Comparison of ENCODE assay signal across 8 cellular contexts in genomic region chr10:62268399-62269076, GRCh38. TPM values are rescaled to one million over a fixed set of nuclear protein-coding genes. Genes with fewer than 3 reads are reported as not detected.
DNase-seq lines count a peak whose midpoint lies in the region; ATAC-seq and TF ChIP-seq lines count a peak whose summit lies in the region.

Gene RTKN2 (minus strand): TSS chr10:62268844. CDS start chr10:62268610, 234 bp downstream.

- H3K79me2 ChIP-seq in neural cell (replicated peaks; ENCODE audit: insufficient read depth, low read length) = peaks cover 39% of the 10 kb centered on the region

- TF ChIP-seq RAD21 in Ishikawa (IDR thresholded peaks at IDR 0.05; ENCODE audit: low read depth) = no peak; the same call in 1 of the 2 replicates
- peak; percentile 28 for TF ChIP-seq RAD21 in neural cell (conservative IDR thresholded peaks at IDR 0.05)

- TF ChIP-seq EP300 in Ishikawa (IDR thresholded peaks at IDR 0.05; ENCODE audit: borderline replicate concordance) (0 out of 2 replicates have a peak, but pooled peaks have one; percentile 19), neural cell (conservative IDR thresholded peaks at IDR 0.05; ENCODE audit: poor library complexity, severe bottlenecking) (no peak)

- H3K27me3 Mint-ChIP-seq in stimulated activated naive CD8-positive, alpha-beta T cell treated with anti-CD3 and anti-CD28 coated beads, Interleukin-15, amount 100 ng/mL, for 72 hours = peaks cover 47% of the 10 kb centered on the region

- no peaks in the 10 kb centered on the region for H3K27me3 ChIP-seq in neural cell (ENCODE audit: insufficient read depth, low read depth, low read length)

- no peaks in the 10 kb centered on the region for H3K9me3 ChIP-seq in neural cell (ENCODE audit: low read length)

- peaks cover 15% of the 10 kb centered on the region for H3K4me1 Mint-ChIP-seq in stimulated activated naive CD8-positive, alpha-beta T cell treated with anti-CD3 and anti-CD28 coated beads, Interleukin-15, amount 100 ng/mL, for 72 hours

- H3K9me2 ChIP-seq in neural cell (ENCODE audit: insufficient read depth, low read length) = no peaks in the 10 kb centered on the region

- H3K4me3 Mint-ChIP-seq in stimulated activated naive CD8-positive, alpha-beta T cell treated with anti-CD3 and anti-CD28 coated beads, Interleukin-15, amount 100 ng/mL, for 72 hours = peak within 1 kb of the TSS; percentile 67 to 77

- no peaks in the 10 kb centered on the region for H3K9me3 Mint-ChIP-seq in stimulated activated naive CD8-positive, alpha-beta T cell treated with anti-CD3 and anti-CD28 coated beads, Interleukin-15, amount 100 ng/mL, for 72 hours

- TF ChIP-seq CTCF in foreskin fibroblast (IDR thresholded peaks at IDR 0.05; ENCODE audit: low read depth, low read length) = no peak
- TF ChIP-seq CTCF in neural cell (IDR thresholded peaks at IDR 0.05; ENCODE audit: poor library complexity, severe bottlenecking) = peak; percentile 25

- peak within 1 kb of the TSS; percentile 46 for H3K27ac ChIP-seq in neural cell (ENCODE audit: low read length)

- H2AFZ ChIP-seq in neural cell (ENCODE audit: low read depth, low read length) = peak within 1 kb of the TSS; percentile 84

- H3K4me3 ChIP-seq in foreskin fibroblast (ENCODE audit: low read depth in 1 of 2, low read length in 2 of 2) (peak within 1 kb of the TSS; percentile 64 to 90), neural cell (ENCODE audit: low read length) (peak within 1 kb of the TSS; percentile 84)

- peak; percentile 68 for ATAC-seq in GM21515 (IDR thresholded peaks at IDR 0.05; ENCODE audit: unreplicated experiment)
- ATAC-seq in stimulated activated naive CD8-positive, alpha-beta T cell treated with anti-CD3 and anti-CD28 coated beads, Interleukin-15, amount 100 ng/mL, for 72 hours = peak; percentile 92

- peak within 1 kb of the TSS; percentile 72 for H3K9ac ChIP-seq in neural cell (ENCODE audit: low read length)

- peak within 1 kb of the TSS; percentile 76 for H3K4me2 ChIP-seq in neural cell (ENCODE audit: low read length)

- H3K27ac Mint-ChIP-seq in stimulated activated naive CD8-positive, alpha-beta T cell treated with anti-CD3 and anti-CD28 coated beads, Interleukin-15, amount 100 ng/mL, for 72 hours = peak within 1 kb of the TSS in 1 of 2 donors; percentile 54

- no peaks in the 10 kb centered on the region for H3F3A ChIP-seq in neural cell (ENCODE audit: insufficient read depth, low read length, poor library complexity, severe bottlenecking)

- DNase-seq in COR-L47 (lab: John Stamatoyannopoulos, UW) (peak; percentile 97), RPMI7951 (ENCODE audit: low read depth) (peak; percentile 80), activated gamma-delta T cell (lab: John Stamatoyannopoulos, UW) (peak; percentile 41), foreskin fibroblast (peak; percentile 59 to 85)
- peak; percentile 67 to 78 for DNase-seq in stimulated activated naive CD8-positive, alpha-beta T cell treated with anti-CD3 and anti-CD28 coated beads, Interleukin-15, amount 100 ng/mL, for 72 hours

- no peaks in the 10 kb centered on the region for H4K20me1 ChIP-seq in neural cell (ENCODE audit: insufficient read depth)

- H3K36me3 ChIP-seq in neural cell (ENCODE audit: insufficient read depth, low read length) = no peaks in the 10 kb centered on the region

TF ChIP-seq in Ishikawa, 13 proteins besides CTCF, POLR2A, EP300 and RAD21:
- peak; percentile 60; the same call in 1 of the 2 replicates for TF ChIP-seq MAX (IDR thresholded peaks at IDR 0.05)
- no peak for TF ChIP-seq REST (IDR thresholded peaks at IDR 0.05; ENCODE audit: low read depth)
- TF ChIP-seq TAF1 (IDR thresholded peaks at IDR 0.05; ENCODE audit: low read depth) = peak; percentile 68; the same call in 1 of the 2 replicates
- TF ChIP-seq TCF12 (IDR thresholded peaks at IDR 0.05; ENCODE audit: low read depth) = peak; percentile 60; the same call in 1 of the 2 replicates
- TF ChIP-seq EGR1 (IDR thresholded peaks at IDR 0.05) = peak; percentile 22; the same call in 1 of the 2 replicates
- TF ChIP-seq ZBTB7A (IDR thresholded peaks at IDR 0.05; ENCODE audit: low read depth) = peak; percentile 99
- peak; percentile 53; the same call in 1 of the 2 replicates for TF ChIP-seq FOXM1 (IDR thresholded peaks at IDR 0.05; ENCODE audit: borderline replicate concordance, low read depth)
- TF ChIP-seq NFIC (IDR thresholded peaks at IDR 0.05) = no peak
- TF ChIP-seq CREB1 (IDR thresholded peaks at IDR 0.05; ENCODE audit: low read depth) = peak; percentile 8; the same call in 1 of the 2 replicates
- no peak for TF ChIP-seq TEAD4 (IDR thresholded peaks at IDR 0.05)
TF ChIP-seq in Ishikawa: peak in this region for 7.

TF ChIP-seq in neural cell, 6 proteins besides CTCF, POLR2A, EP300 and RAD21:
- TF ChIP-seq POLR2AphosphoS5 (IDR thresholded peaks at IDR 0.05) (peak; percentile 85), EZH2 (IDR thresholded peaks at IDR 0.05; ENCODE audit: borderline replicate concordance, insufficient read depth, low read length, poor library complexity, severe bottlenecking) (no peak), REST (IDR thresholded peaks at IDR 0.05; ENCODE audit: borderline replicate concordance) (peak; percentile 55), SMC3 (conservative IDR thresholded peaks at IDR 0.05; ENCODE audit: poor library complexity) (peak; percentile 46), MXI1 (conservative IDR thresholded peaks at IDR 0.05; ENCODE audit: poor library complexity, severe bottlenecking) (peak; percentile 99), TAF1 (IDR thresholded peaks at IDR 0.05; ENCODE audit: low read depth) (no peak)

RNA-seq across cellular contexts. Expression of gene RTKN2, which starts in this region (rescaled TPM):
- 9.9 and 11.4 TPM in 2 replicates for total RNA-seq in RPMI7951 (2014; rRNA removed; shearing (Covaris generic))
- 4.5 and 4.7 TPM in 2 replicates for polyA plus RNA-seq in neural cell
- 6.3 and 7.2 TPM in 2 replicates for polyA minus RNA-seq in neural cell

Comparison
In these comparisons a context has a peak if more than half of its experiments do, and no peak if none do; other contexts are left out.
1. Peak in every context shown above with its lines: DNase-seq, ATAC-seq, H3K4me3 ChIP-seq and H3K27ac ChIP-seq.
2. DNase-seq: peak in every context shown above with its lines; median percentile 97 in COR-L47; 80 in RPMI7951; 72 in stimulated activated naive CD8-positive, alpha-beta T cell treated with anti-CD3 and anti-CD28 coated beads, Interleukin-15, amount 100 ng/mL, for 72 hours; 72 in foreskin fibroblast; 41 in activated gamma-delta T cell.